In genomic region chr1:115632251-115633026, GRCh38 we compare ENCODE assay signal across 29 cellular contexts.
"Had no signal": no experiment of that assay in that cellular context is flagged by ENCODE, and none has a peak within 500 bp of the region (broad histone marks: within the 10 kb centered on the region; RNA-seq: fewer than 3 reads in every experiment).

No MANE protein-coding gene starts in this region.

- H3K27ac ChIP-seq: ascending aorta, cardiac muscle cell, RWPE1, VCaP had no signal

- DNase-seq: activated CD4-positive, alpha-beta T cell treated with anti-CD3 and anti-CD28 coated beads for 1 hour; activated CD4-positive, alpha-beta T cell treated with anti-CD3 and anti-CD28 coated beads for 48 hours; activated CD4-positive, CD25-positive, alpha-beta regulatory T cell; activated CD8-positive, alpha-beta T cell treated with anti-CD3 and anti-CD28 coated beads for 36 hours; activated effector memory CD4-positive, alpha-beta T cell treated with anti-CD3 and anti-CD28 coated beads, Interleukin-2, amount 50 U/mL, for 16 hours; activated naive CD4-positive, alpha-beta T cell; activated naive CD4-positive, alpha-beta T cell treated with anti-CD3 and anti-CD28 coated beads, Interleukin-2, amount 50 U/mL, for 16 hours; activated naive CD8-positive, alpha-beta T cell treated with anti-CD3 and anti-CD28 coated beads for 36 hours; activated T-cell treated with anti-CD3 and anti-CD28 coated beads, Interleukin-2, amount 50 U/mL, for 1 hour; activated T-cell treated with anti-CD3 and anti-CD28 coated beads, Interleukin-2, amount 50 U/mL, for 72 hours; amniotic stem cell; NCI-H1092 treated with DMSO at 0.1 percent for 48 hours; NCI-H1417; NCI-H146; NCI-H187 treated with DMSO at 0.1 percent for 48 hours; NCI-H2081; NCI-H226; NCI-H446 treated with DMSO at 0.1 percent for 48 hours; NCI-H524; PC-3; SW 1271; T-helper 1 cell; T-helper 2 cell; T-helper 9 cell had no signal

- H3K9me3 ChIP-seq: ascending aorta had no signal

- FAIRE-seq: RCC 7860 had no signal

- H3K27me3 ChIP-seq: ascending aorta, cardiac muscle cell had no signal

- H3K36me3 ChIP-seq: ascending aorta, cardiac muscle cell had no signal

- H3K4me1 ChIP-seq: ascending aorta had no signal

- H3K4me3 ChIP-seq: ascending aorta, cardiac muscle cell had no signal
